ENCODE assay signal across 18 cellular contexts in the genomic region with DNA sequence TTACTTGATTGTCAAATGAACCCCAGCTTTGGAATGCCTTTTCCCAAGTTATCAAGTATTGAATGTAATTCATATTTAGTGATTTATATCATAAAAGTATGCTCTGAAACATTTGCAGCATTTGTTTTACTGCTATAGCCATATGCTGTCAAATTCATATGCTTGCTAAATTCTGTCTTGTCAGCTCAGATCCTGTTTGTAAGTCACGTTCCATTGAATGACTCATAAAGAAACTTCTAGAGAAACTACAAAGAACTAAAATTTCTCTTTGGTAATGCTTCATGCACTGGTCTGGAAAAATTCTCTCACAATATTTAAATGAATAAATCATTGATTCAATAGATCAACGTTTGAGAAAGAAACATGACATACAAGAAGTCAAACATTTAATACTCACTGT.
"Had no signal": no experiment of that assay in that cellular context is flagged by ENCODE, and none has a peak within 500 bp of the region (broad histone marks: within the 10 kb centered on the region; RNA-seq: fewer than 3 reads in every experiment).

No MANE protein-coding gene starts in this region.

- ATAC-seq: activated T-cell treated with anti-CD3 and anti-CD28 coated beads, Interleukin-2, amount 50 U/mL, for 72 hours; left colon; lower lobe of right lung; right cardiac atrium; stimulated activated naive CD8-positive, alpha-beta T cell treated with anti-CD3 and anti-CD28 coated beads, Interleukin-15, Interleukin-2, amounts not matched to agents 100 U/mL and 50 U/mL, for 24 hours had no signal

- H3K9me3 ChIP-seq: lower lobe of right lung, prostate gland had no signal

- H3K36me3 ChIP-seq: brain microvascular endothelial cell, lower lobe of right lung, prostate gland, WERI-Rb-1 had no signal

- DNase-seq: activated CD4-positive, alpha-beta memory T cell treated with anti-CD3 and anti-CD28 coated beads, Interleukin-2, amount 10 ng/mL, durations not matched to agents 7 days and 5 days; activated CD4-positive, alpha-beta T cell treated with anti-CD3 and anti-CD28 coated beads for 4 hours; activated gamma-delta T cell treated with Interleukin-2 at 50 U/mL for 16 hours; activated naive CD8-positive, alpha-beta T cell treated with anti-CD3 and anti-CD28 coated beads for 36 hours; activated T-cell treated with anti-CD3 and anti-CD28 coated beads, Interleukin-2, amount 50 U/mL, for 72 hours; anterior cingulate cortex; brain microvascular endothelial cell; effector memory CD4-positive, alpha-beta T cell; left colon; lower lobe of right lung; right cardiac atrium; stimulated activated CD4-positive, alpha-beta T cell treated with anti-CD3 and anti-CD28 coated beads, Interleukin-4, amount 100 ng/mL, for 4 hours; stimulated activated CD8-positive, alpha-beta memory T cell treated with anti-CD3 and anti-CD28 coated beads, Interleukin-4, amount 100 ng/mL, for 48 hours; stimulated activated naive CD8-positive, alpha-beta T cell treated with anti-CD3 and anti-CD28 coated beads, Interleukin-15, Interleukin-2, amounts not matched to agents 100 U/mL and 50 U/mL, for 24 hours; WERI-Rb-1 had no signal

- H3K27me3 ChIP-seq: brain microvascular endothelial cell had no signal

- H3K27ac ChIP-seq: brain microvascular endothelial cell, epithelial cell of prostate, lower lobe of right lung, prostate gland, skin epidermis, WERI-Rb-1 had no signal

- H3K4me1 ChIP-seq: lower lobe of right lung, prostate gland had no signal

- H3K4me3 ChIP-seq: lower lobe of right lung, prostate gland, skin epidermis had no signal
